7 cellular contexts compared by ENCODE assay signal in the genomic region with DNA sequence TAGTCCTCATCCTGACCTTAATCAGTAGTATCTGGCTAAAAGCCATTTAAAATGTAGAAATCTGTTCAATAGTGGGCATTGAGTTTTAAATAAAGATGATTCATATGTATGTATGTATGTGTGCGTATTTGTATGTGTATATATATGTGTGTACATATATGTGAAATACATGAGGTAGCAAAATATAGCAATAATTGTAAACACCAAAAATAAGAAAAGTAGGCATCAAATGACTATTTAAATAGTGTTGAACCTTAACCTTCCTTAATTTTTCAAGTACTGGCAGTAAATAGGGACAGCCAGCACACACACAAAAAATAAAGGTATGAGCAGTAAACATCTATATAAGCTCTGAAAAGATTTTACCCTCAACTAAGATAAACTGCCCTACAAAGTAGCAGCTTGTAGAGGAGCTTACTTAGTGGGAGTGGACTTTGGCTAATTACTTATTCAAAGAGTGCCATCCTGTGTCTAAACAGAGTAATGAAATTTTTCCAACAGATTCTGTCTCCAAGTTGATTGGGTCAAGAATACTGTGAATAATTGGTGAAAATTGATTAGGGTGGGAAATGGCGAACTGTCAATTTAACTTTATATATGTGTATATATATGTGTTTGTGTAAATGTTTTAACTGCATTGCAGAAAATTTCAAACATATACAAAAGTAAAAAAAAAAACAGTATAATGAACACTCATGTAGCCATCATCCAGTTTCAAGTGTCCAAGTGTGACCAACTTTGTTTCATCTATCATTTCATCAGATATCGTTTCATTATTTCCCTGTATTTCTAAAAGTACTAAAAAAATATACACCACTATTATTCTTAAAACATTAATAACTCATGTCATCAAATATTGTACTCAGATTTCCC. TPM values are rescaled to one million over a fixed set of nuclear protein-coding genes. Genes with fewer than 3 reads are reported as not detected.
DNase-seq lines count a peak whose midpoint lies in the region; ATAC-seq, FAIRE-seq and TF ChIP-seq lines count a peak whose summit lies in the region.

No MANE protein-coding gene starts in this region.

- H3K9me3 ChIP-seq in lower lobe of right lung (no peaks in the 10 kb centered on the region), thoracic aorta (no peaks in the 10 kb centered on the region)

- intact Hi-C loops in lower lobe of right lung (cut with DNase I): loop anchor here (10.0 kb wide), 1 partner anchor 669 kb away; no protein-coding TSS in a partner anchor

- peak overlapping the region; percentile 76 for H3K27ac ChIP-seq in lower lobe of right lung
- peak overlapping the region; percentile 69 to 85 for H3K27ac ChIP-seq in thoracic aorta

- H3K36me3 ChIP-seq in lower lobe of right lung: no peaks in the 10 kb centered on the region
- no peaks in the 10 kb centered on the region for H3K36me3 ChIP-seq in thoracic aorta

- DNase-seq in GM04503 (ENCODE audit: low read depth) (peak; percentile 38), RCC 7860 (ENCODE audit: low spot score) (peak; percentile 32), dedifferentiated amniotic fluid mesenchymal stem cell (ENCODE audit: extremely low spot score) (peak; percentile 85), lower lobe of right lung (no peak), thoracic aorta (ENCODE audit: low spot score) (no peak)

- H3K4me3 Mint-ChIP-seq in IgD-negative memory B cell: peak overlapping the region in 1 of 4 donors; percentile 93

- TF ChIP-seq CTCF in lower lobe of right lung (IDR thresholded peaks at IDR 0.05) (peak; percentile 57), thoracic aorta (IDR thresholded peaks at IDR 0.05) (peak; percentile 52)

- no peaks in the 10 kb centered on the region for H3K36me3 Mint-ChIP-seq in IgD-negative memory B cell

- FAIRE-seq in RCC 7860 (lab: Jason Lieb, UNC): no peak

- peaks cover 3 to 5% (median 5%) of the 10 kb centered on the region in 3 donors for H3K4me1 Mint-ChIP-seq in IgD-negative memory B cell

- H3K27me3 ChIP-seq in lower lobe of right lung (ENCODE audit: low read depth): no peaks in the 10 kb centered on the region
- no peaks in the 10 kb centered on the region for H3K27me3 ChIP-seq in thoracic aorta (replicated peaks; ENCODE audit: insufficient read depth)

- H3K9me3 Mint-ChIP-seq in IgD-negative memory B cell: no peaks in the 10 kb centered on the region

- H3K27me3 Mint-ChIP-seq in IgD-negative memory B cell: no peaks in the 10 kb centered on the region

- peaks cover 18% of the 10 kb centered on the region for H3K4me1 ChIP-seq in lower lobe of right lung
- H3K4me1 ChIP-seq in thoracic aorta (ENCODE audit: control insufficient read depth in 1 of 2, low read depth in 2 of 2): peaks cover 2 to 14% of the 10 kb centered on the region in 2 donors

- H3K27ac Mint-ChIP-seq in IgD-negative memory B cell: peak overlapping the region; percentile 54 to 88 (median 86)

- ATAC-seq in GM21576 (IDR thresholded peaks at IDR 0.05; ENCODE audit: unreplicated experiment) (peak; percentile 57), lower lobe of right lung (peak; percentile 79 to 80), thoracic aorta (ENCODE audit: insufficient number of reproducible peaks, low FRiP score, low read depth) (peak; percentile 54)

- H3K4me3 ChIP-seq in lower lobe of right lung (peak overlapping the region; percentile 60), thoracic aorta (peak overlapping the region; percentile 83)

RNA-seq across cellular contexts. Expression of a gene that starts 2.0 kb away (rescaled TPM):
- 0.88 TPM for polyA plus RNA-seq in IgD-negative memory B cell
- total RNA-seq in lower lobe of right lung: 3.0 TPM
- 10 to 100 TPM in 1 of 2 donors, 1 to 10 TPM in 1; 4.9 to 11.8 TPM for total RNA-seq in thoracic aorta

Comparison
In these comparisons a context has a peak if more than half of its experiments do, and no peak if none do; other contexts are left out.
1. DNase-seq: peak in GM04503 (single experiment), RCC 7860 (single experiment) and dedifferentiated amniotic fluid mesenchymal stem cell (single experiment); none in lower lobe of right lung (single experiment) and thoracic aorta (single experiment).
2. Peak in every context shown above with its lines, with median percentiles within 50 percentile points of each other: ATAC-seq.